Comparison of ENCODE assay signal across 8 cellular contexts in genomic region chr22:42078469-42079318, GRCh38. TPM values are rescaled to one million over a fixed set of nuclear protein-coding genes. Genes with fewer than 3 reads are reported as not detected.
DNase-seq lines count a peak whose midpoint lies in the region; ATAC-seq, FAIRE-seq and TF ChIP-seq lines count a peak whose summit lies in the region.

No MANE protein-coding gene starts in this region.

- TF ChIP-seq POLR2A in endothelial cell of umbilical vein (IDR thresholded peaks at IDR 0.05; ENCODE audit: low read depth, low read length) = no peak

- dilution Hi-C loops in endothelial cell of umbilical vein (cut with MboI; ENCODE audit: extremely low pct_ligation_motif_present, low sequenced_read_pairs) = no loop called here

- BruUV-seq in PC-9 (replicated peaks; lab: Mats Ljungman, UMichigan) = TSS peak; percentile 93
- no TSS peak for BruUV-seq in endothelial cell of umbilical vein (replicated peaks; lab: Mats Ljungman, UMichigan)

- TF ChIP-seq CTCF in PC-9 (conservative IDR thresholded peaks at IDR 0.05) (no peak), endothelial cell of umbilical vein (IDR thresholded peaks at IDR 0.05; ENCODE audit: extremely low read depth in 1 of 2, insufficient read depth in 1 of 2, low read depth in 1 of 2, low read length in 2 of 2) (no peak)

- H3K4me1 ChIP-seq in PC-9 (replicated peaks; ENCODE audit: insufficient read depth) (peaks cover 14% of the 10 kb centered on the region), endothelial cell of umbilical vein (ENCODE audit: control insufficient read depth, extremely low read depth, insufficient read depth, low read length) (peaks cover 19% of the 10 kb centered on the region)
- H3K4me1 ChIP-seq in naive thymus-derived CD4-positive, alpha-beta T cell (ENCODE audit: control insufficient read depth in 2 of 2, insufficient read depth in 2 of 2, low read length in 2 of 2) = peaks cover 10 to 16% of the 10 kb centered on the region in 2 donors

- peaks cover 11% of the 10 kb centered on the region for H3K36me3 Mint-ChIP-seq in activated naive CD4-positive, alpha-beta T cell treated with anti-CD3 and anti-CD28 coated beads for 36 hours (ENCODE audit: low read depth)
- peaks cover 0 to 15% (median 9%) of the 10 kb centered on the region in 5 donors for H3K36me3 Mint-ChIP-seq in naive thymus-derived CD4-positive, alpha-beta T cell

- no peaks in the 10 kb centered on the region for H3K36me3 ChIP-seq in PC-9 (ENCODE audit: low read depth)
- H3K36me3 ChIP-seq in endothelial cell of umbilical vein (ENCODE audit: control insufficient read depth in 2 of 2, extremely low read depth in 1 of 2, insufficient read depth in 2 of 2, low read length in 2 of 2) = peaks cover 12 to 21% of the 10 kb centered on the region in 2 experiments
- H3K36me3 ChIP-seq in naive thymus-derived CD4-positive, alpha-beta T cell (ENCODE audit: control insufficient read depth in 2 of 3, insufficient read depth in 3 of 3, low read length in 3 of 3) = peaks cover 0 to 20% (median 11%) of the 10 kb centered on the region in 3 experiments

- peak overlapping the region; percentile 91 for H3K9ac ChIP-seq in endothelial cell of umbilical vein (replicated peaks; ENCODE audit: extremely low read depth, insufficient read depth, low read length)

- ATAC-seq in naive thymus-derived CD4-positive, alpha-beta T cell = no peak

- peak overlapping the region; percentile 96 for H3K27ac Mint-ChIP-seq in activated naive CD4-positive, alpha-beta T cell treated with anti-CD3 and anti-CD28 coated beads for 36 hours
- peak overlapping the region; percentile 96 to 99 (median 99) for H3K27ac Mint-ChIP-seq in naive thymus-derived CD4-positive, alpha-beta T cell

- H3K4me1 Mint-ChIP-seq in activated naive CD4-positive, alpha-beta T cell treated with anti-CD3 and anti-CD28 coated beads for 36 hours (ENCODE audit: low read depth) = peaks cover 32% of the 10 kb centered on the region
- H3K4me1 Mint-ChIP-seq in naive thymus-derived CD4-positive, alpha-beta T cell = peaks cover 9 to 52% (median 40%) of the 10 kb centered on the region in 7 donors

- H3K79me2 ChIP-seq in PC-9 (ENCODE audit: low read depth) (peaks cover 19% of the 10 kb centered on the region), endothelial cell of umbilical vein (ENCODE audit: control insufficient read depth, insufficient read depth, low read length) (peaks cover 22% of the 10 kb centered on the region)

- H4K20me1 ChIP-seq in PC-9 (ENCODE audit: insufficient read depth) (no peaks in the 10 kb centered on the region), endothelial cell of umbilical vein (replicated peaks; ENCODE audit: control insufficient read depth, extremely low read depth, insufficient read depth, low read length) (no peaks in the 10 kb centered on the region)

- H3K9me3 ChIP-seq in PC-9 (ENCODE audit: insufficient read depth, low read depth) (no peaks in the 10 kb centered on the region; the same call in 1 of the 2 replicates), endothelial cell of umbilical vein (replicated peaks; ENCODE audit: control insufficient read depth, insufficient read depth, low read length) (no peaks in the 10 kb centered on the region)
- H3K9me3 ChIP-seq in naive thymus-derived CD4-positive, alpha-beta T cell (ENCODE audit: control insufficient read depth in 2 of 3, low read length in 3 of 3) = no peaks in the 10 kb centered on the region

- H3F3A ChIP-seq in PC-9 (ENCODE audit: insufficient read depth, low read depth) = peaks cover 4% of the 10 kb centered on the region; the same call in 1 of the 2 replicates

- H3K9me1 ChIP-seq in endothelial cell of umbilical vein (replicated peaks; ENCODE audit: control insufficient read depth, extremely low read depth, insufficient read depth, low read length) = no peaks in the 10 kb centered on the region

- H3K9me2 ChIP-seq in PC-9 (ENCODE audit: insufficient read depth) = no peaks in the 10 kb centered on the region

- FAIRE-seq in endothelial cell of umbilical vein (lab: Jason Lieb, UNC) = peak; percentile 60

- H3K4me2 ChIP-seq in PC-9 (peak overlapping the region; percentile 94), endothelial cell of umbilical vein (ENCODE audit: insufficient read depth, low read length) (peak overlapping the region; percentile 33)

- no peaks in the 10 kb centered on the region for H3K27me3 Mint-ChIP-seq in activated naive CD4-positive, alpha-beta T cell treated with anti-CD3 and anti-CD28 coated beads for 36 hours (ENCODE audit: low read depth)
- no peaks in the 10 kb centered on the region for H3K27me3 Mint-ChIP-seq in naive thymus-derived CD4-positive, alpha-beta T cell

- H2AFZ ChIP-seq in PC-9 (peak overlapping the region; percentile 92), endothelial cell of umbilical vein (ENCODE audit: low read depth, low read length) (peak overlapping the region; percentile 5)

- H3K27ac ChIP-seq in PC-9 = peak overlapping the region; percentile 81
- peak overlapping the region; percentile 74 for H3K27ac ChIP-seq in endothelial cell of umbilical vein (ENCODE audit: insufficient read depth, low read depth, low read length)
- peak overlapping the region; percentile 97 for H3K27ac ChIP-seq in naive thymus-derived CD4-positive, alpha-beta T cell (ENCODE audit: low read depth, low read length)

- no peaks in the 10 kb centered on the region for H3K27me3 ChIP-seq in PC-9 (ENCODE audit: insufficient read depth, low read depth)
- H3K27me3 ChIP-seq in endothelial cell of umbilical vein (ENCODE audit: control insufficient read depth in 2 of 2, insufficient read depth in 2 of 2, low read length in 2 of 2) = no peaks in the 10 kb centered on the region
- H3K27me3 ChIP-seq in naive thymus-derived CD4-positive, alpha-beta T cell (ENCODE audit: control insufficient read depth in 2 of 2, insufficient read depth in 2 of 2, low read length in 2 of 2) = no peaks in the 10 kb centered on the region

- peak overlapping the region; percentile 95 for H3K4me3 Mint-ChIP-seq in activated naive CD4-positive, alpha-beta T cell treated with anti-CD3 and anti-CD28 coated beads for 36 hours
- H3K4me3 Mint-ChIP-seq in naive thymus-derived CD4-positive, alpha-beta T cell = peak overlapping the region; percentile 94 to 99 (median 96)

- H3K4me3 ChIP-seq in PC-9 (peak overlapping the region; percentile 85), endothelial cell of umbilical vein (replicated peaks in 1 of 3; ENCODE audit: insufficient read depth in 1 of 3, low read depth in 1 of 3, low read length in 3 of 3) (peak overlapping the region in 2 of 3 experiments; percentile 6 to 7)
- peak overlapping the region; percentile 98 for H3K4me3 ChIP-seq in naive thymus-derived CD4-positive, alpha-beta T cell (ENCODE audit: low read length)

- intact Hi-C loops in activated naive CD4-positive, alpha-beta T cell treated with anti-CD3 and anti-CD28 coated beads for 36 hours (cut with micrococcal nuclease) = loop anchor here (1.0 to 2.0 kb wide), 2 partner anchors 132 to 537 kb away; partner anchors contain the start of gene CENPM
- intact Hi-C loops in PC-9 (cut with micrococcal nuclease; ENCODE audit: unreplicated experiment) (loop anchor here (1.0 to 10.0 kb wide), 3 partner anchors 8 to 134 kb away; partner anchors contain the start of genes CENPM, NAGA and NDUFA6), endothelial cell of umbilical vein (cut with micrococcal nuclease) (loop anchor here (1.0 kb wide), 1 partner anchor 8 kb away; the partner anchor contains the start of gene NAGA)
- intact Hi-C loops in naive thymus-derived CD4-positive, alpha-beta T cell (cut with micrococcal nuclease) = loop anchor here (1.0 to 10.0 kb wide), 9 partner anchors 8 to 984 kb away; partner anchors contain the start of genes NAGA (in 2 of the 2), NDUFA6 (in 2 of the 2), CENPM (in 1 of the 2) and EP300 (in 1 of the 2)

- POLR2A ChIA-PET in PC-9 (lab: Charles Lee; ENCODE audit: unreplicated experiment) (no interaction called here), endothelial cell of umbilical vein (lab: Charles Lee) (interaction anchor here (0.8 kb wide), 1 partner anchor 9 kb away, joined by 3 read pairs; no protein-coding TSS in a partner anchor)
- POLR2A ChIA-PET in naive thymus-derived CD4-positive, alpha-beta T cell (lab: Charles Lee) = interaction anchor here (0.7 to 5.0 kb wide), 13 partner anchors 9 to 696 kb away, joined by 3 to 136 read pairs (median 5); partner anchors contain the start of genes NAGA, NDUFA6, POLDIP3 and WBP2NL

- H3K9me3 Mint-ChIP-seq in activated naive CD4-positive, alpha-beta T cell treated with anti-CD3 and anti-CD28 coated beads for 36 hours = no peaks in the 10 kb centered on the region
- H3K9me3 Mint-ChIP-seq in naive thymus-derived CD4-positive, alpha-beta T cell = no peaks in the 10 kb centered on the region

- CTCF ChIA-PET in activated naive CD4-positive, alpha-beta T cell treated with anti-CD3 and anti-CD28 coated beads for 36 hours (lab: Charles Lee) = interaction anchor here (1.4 to 3.2 kb wide), 4 partner anchors 12 to 381 kb away, joined by 3 to 8 read pairs (median 6); partner anchors contain the start of gene NDUFA6
- CTCF ChIA-PET in PC-9 (lab: Charles Lee) (no interaction called here), endothelial cell of umbilical vein (lab: Charles Lee) (interaction anchor here (3.0 kb wide), 1 partner anchor 12 kb away, joined by 26 read pairs; the partner anchor contains the start of gene NDUFA6)
- CTCF ChIA-PET in naive thymus-derived CD4-positive, alpha-beta T cell (lab: Charles Lee) = interaction anchor here (0.8 to 2.1 kb wide), 2 partner anchors 11 to 366 kb away, joined by 4 to 6 read pairs; no protein-coding TSS in a partner anchor

- no peak for DNase-seq in activated naive CD4-positive, alpha-beta T cell treated with anti-CD3 and anti-CD28 coated beads for 36 hours
- no peak for DNase-seq in activated naive CD4-positive, alpha-beta T cell treated with anti-CD3 and anti-CD28 coated beads, Interleukin-2, amount 50 U/mL, for 16 hours
- DNase-seq in PC-9 (no peak), endothelial cell of umbilical vein (ENCODE audit: low read depth, low spot score) (peak; percentile 16), D341Med (ENCODE audit: low spot score) (no peak), SKM-1 treated with dmso at 0.1 percent for 144 hours (lab: John Stamatoyannopoulos, UW; ENCODE audit: unreplicated experiment) (no peak), amniotic stem cell (lab: John Stamatoyannopoulos, UW) (no peak)
- no peak for DNase-seq in naive thymus-derived CD4-positive, alpha-beta T cell

RNA-seq across cellular contexts. Expression of gene SMDT1, which starts 0.8 kb away (rescaled TPM):
- total RNA-seq in activated naive CD4-positive, alpha-beta T cell treated with anti-CD3 and anti-CD28 coated beads for 36 hours = 10 to 100 TPM; 50.2 to 56.2 TPM
- total RNA-seq in PC-9 (2021) = 55.3 and 72.8 TPM in 2 replicates
- 61.2 and 64.8 TPM in 2 replicates for total RNA-seq in endothelial cell of umbilical vein
- polyA plus RNA-seq in endothelial cell of umbilical vein = 57.9 and 74.2 TPM in 2 replicates
- 63.3 and 67.0 TPM in 2 replicates for polyA plus RNA-seq in endothelial cell of umbilical vein (2011; cell fraction: cytosol; rRNA removed)
- polyA plus RNA-seq in endothelial cell of umbilical vein (2011; cell fraction: nucleus; rRNA removed) = 15.9 and 25.6 TPM in 2 replicates
- polyA plus RNA-seq in endothelial cell of umbilical vein (2012) = 45.3 and 54.5 TPM in 2 replicates
- 8.8 and 13.9 TPM in 2 replicates for polyA minus RNA-seq in endothelial cell of umbilical vein
- 9.1 TPM for polyA minus RNA-seq in endothelial cell of umbilical vein (2011; cell fraction: cytosol; rRNA and poly(A)+ RNA removed)
- 10.1 and 11.7 TPM in 2 replicates for polyA minus RNA-seq in endothelial cell of umbilical vein (2011; cell fraction: nucleus; rRNA and poly(A)+ RNA removed)
- total RNA-seq in naive thymus-derived CD4-positive, alpha-beta T cell = 100 to 1,000 TPM in 1 of 5 experiments, 10 to 100 TPM in 4; 40.4 to 105 (median 98.8) TPM
- 100 to 1,000 TPM; 117 to 157 TPM for polyA plus RNA-seq in naive thymus-derived CD4-positive, alpha-beta T cell

RNA-seq across cellular contexts. Expression of gene PHETA2, which starts 4.6 kb away (rescaled TPM):
- total RNA-seq in activated naive CD4-positive, alpha-beta T cell treated with anti-CD3 and anti-CD28 coated beads for 36 hours = under 1 TPM; 0.74 to 0.86 TPM
- total RNA-seq in PC-9 (2021) (4.5 TPM in 2 replicates), endothelial cell of umbilical vein (23.4 and 25.4 TPM in 2 replicates)
- polyA plus RNA-seq in endothelial cell of umbilical vein = 29.2 and 29.9 TPM in 2 replicates
- polyA plus RNA-seq in endothelial cell of umbilical vein (2011; cell fraction: cytosol; rRNA removed) = 25.7 and 31.5 TPM in 2 replicates
- polyA plus RNA-seq in endothelial cell of umbilical vein (2011; cell fraction: nucleus; rRNA removed) = 32.8 and 40.5 TPM in 2 replicates
- 14.7 and 25.4 TPM in 2 replicates for polyA plus RNA-seq in endothelial cell of umbilical vein (2012)
- 15.0 and 15.6 TPM in 2 replicates for polyA minus RNA-seq in endothelial cell of umbilical vein
- 3.5 TPM for polyA minus RNA-seq in endothelial cell of umbilical vein (2011; cell fraction: cytosol; rRNA and poly(A)+ RNA removed)
- polyA minus RNA-seq in endothelial cell of umbilical vein (2011; cell fraction: nucleus; rRNA and poly(A)+ RNA removed) = 10.6 and 11.9 TPM in 2 replicates
- 1 to 10 TPM in 3 of 5 experiments, under 1 TPM in 2; 0.82 to 3.9 (median 1.2) TPM for total RNA-seq in naive thymus-derived CD4-positive, alpha-beta T cell
- polyA plus RNA-seq in naive thymus-derived CD4-positive, alpha-beta T cell = 1 to 10 TPM; 1.2 to 1.5 TPM

RNA-seq across cellular contexts. Expression of gene NAGA, which starts 8.1 kb away (rescaled TPM):
- total RNA-seq in activated naive CD4-positive, alpha-beta T cell treated with anti-CD3 and anti-CD28 coated beads for 36 hours = 10 to 100 TPM; 14.6 to 15.9 TPM
- total RNA-seq in PC-9 (2021) = 13.8 and 15.9 TPM in 2 replicates
- total RNA-seq in endothelial cell of umbilical vein = 29.0 and 33.1 TPM in 2 replicates
- polyA plus RNA-seq in endothelial cell of umbilical vein = 62.7 and 63.4 TPM in 2 replicates
- polyA plus RNA-seq in endothelial cell of umbilical vein (2011; cell fraction: cytosol; rRNA removed) = 47.6 and 50.0 TPM in 2 replicates
- 27.1 and 28.4 TPM in 2 replicates for polyA plus RNA-seq in endothelial cell of umbilical vein (2011; cell fraction: nucleus; rRNA removed)
- polyA plus RNA-seq in endothelial cell of umbilical vein (2012) = 33.6 and 40.0 TPM in 2 replicates
- polyA minus RNA-seq in endothelial cell of umbilical vein = 58.6 and 59.1 TPM in 2 replicates
- polyA minus RNA-seq in endothelial cell of umbilical vein (2011; cell fraction: cytosol; rRNA and poly(A)+ RNA removed) = 18.6 TPM
- 12.5 and 12.9 TPM in 2 replicates for polyA minus RNA-seq in endothelial cell of umbilical vein (2011; cell fraction: nucleus; rRNA and poly(A)+ RNA removed)
- total RNA-seq in naive thymus-derived CD4-positive, alpha-beta T cell = 10 to 100 TPM in 2 of 5 experiments, 1 to 10 TPM in 3; 7.6 to 38.8 (median 9.4) TPM
- polyA plus RNA-seq in naive thymus-derived CD4-positive, alpha-beta T cell = 10 to 100 TPM; 12.5 to 12.9 TPM

RNA-seq across cellular contexts. Expression of gene NDUFA6, which starts 11.9 kb away (rescaled TPM):
- 100 to 1,000 TPM; 122 to 126 TPM for total RNA-seq in activated naive CD4-positive, alpha-beta T cell treated with anti-CD3 and anti-CD28 coated beads for 36 hours
- 71.5 and 84.9 TPM in 2 replicates for total RNA-seq in PC-9 (2021)
- total RNA-seq in endothelial cell of umbilical vein = 84.9 and 95.7 TPM in 2 replicates
- 44.4 and 66.1 TPM in 2 replicates for polyA plus RNA-seq in endothelial cell of umbilical vein
- 87.8 and 105 TPM in 2 replicates for polyA plus RNA-seq in endothelial cell of umbilical vein (2011; cell fraction: cytosol; rRNA removed)
- polyA plus RNA-seq in endothelial cell of umbilical vein (2011; cell fraction: nucleus; rRNA removed) = 28.6 and 40.5 TPM in 2 replicates
- polyA plus RNA-seq in endothelial cell of umbilical vein (2012) = 80.3 and 138 TPM in 2 replicates
- polyA minus RNA-seq in endothelial cell of umbilical vein = 17.4 and 26.4 TPM in 2 replicates
- polyA minus RNA-seq in endothelial cell of umbilical vein (2011; cell fraction: cytosol; rRNA and poly(A)+ RNA removed) = 21.7 TPM
- polyA minus RNA-seq in endothelial cell of umbilical vein (2011; cell fraction: nucleus; rRNA and poly(A)+ RNA removed) = 9.0 and 15.1 TPM in 2 replicates
- total RNA-seq in naive thymus-derived CD4-positive, alpha-beta T cell = 10 to 100 TPM; 35.0 to 66.4 (median 40.6) TPM
- 100 to 1,000 TPM in 1 of 2 donors, 10 to 100 TPM in 1; 96.9 to 123 TPM for polyA plus RNA-seq in naive thymus-derived CD4-positive, alpha-beta T cell

RNA-seq across cellular contexts. Expression of gene CYP2D6, which starts 51.9 kb away (rescaled TPM):
- total RNA-seq in activated naive CD4-positive, alpha-beta T cell treated with anti-CD3 and anti-CD28 coated beads for 36 hours = 1 to 10 TPM in 1 of 2 experiments, under 1 TPM in 1; 0.89 to 1.4 TPM
- total RNA-seq in PC-9 (2021) (6.7 TPM in 2 replicates), endothelial cell of umbilical vein (0.91 and 0.97 TPM in 2 replicates)
- polyA plus RNA-seq in endothelial cell of umbilical vein = 0.25 TPM in 2 replicates
- 0.06 TPM in 1 of 2 replicates, not detected in the other for polyA plus RNA-seq in endothelial cell of umbilical vein (2011; cell fraction: cytosol; rRNA removed)
- polyA plus RNA-seq in endothelial cell of umbilical vein (2011; cell fraction: nucleus; rRNA removed) = 3.4 and 4.2 TPM in 2 replicates
- 0.34 and 0.40 TPM in 2 replicates for polyA plus RNA-seq in endothelial cell of umbilical vein (2012)
- 0.13 and 0.68 TPM in 2 replicates for polyA minus RNA-seq in endothelial cell of umbilical vein
- not detected for polyA minus RNA-seq in endothelial cell of umbilical vein (2011; cell fraction: cytosol; rRNA and poly(A)+ RNA removed)
- 0.67 and 0.87 TPM in 2 replicates for polyA minus RNA-seq in endothelial cell of umbilical vein (2011; cell fraction: nucleus; rRNA and poly(A)+ RNA removed)
- 10 to 100 TPM in 4 of 5 experiments, 1 to 10 TPM in 1; 5.6 to 13.3 (median 11.2) TPM for total RNA-seq in naive thymus-derived CD4-positive, alpha-beta T cell
- polyA plus RNA-seq in naive thymus-derived CD4-positive, alpha-beta T cell = under 1 TPM in 1 of 2 donors, not detected in 1; 0.11 TPM

Comparison
In these comparisons a context has a peak if more than half of its experiments do, and no peak if none do; other contexts are left out.
1. H3K4me3 ChIP-seq: peak in every context shown above with its lines; median percentile 98 in naive thymus-derived CD4-positive, alpha-beta T cell; 85 in PC-9; 6 in endothelial cell of umbilical vein.